15 cellular contexts compared by ENCODE assay signal in genomic region chr2:157052685-157053224, GRCh38.
A peak's percentile ranks its signal among the peaks of the same experiment; 100 is the strongest.
DNase-seq lines count a peak whose midpoint lies in the region; ATAC-seq lines count a peak whose summit lies in the region.
"Had no signal": no experiment of that assay in that cellular context is flagged by ENCODE, and none has a peak within 500 bp of the region (broad histone marks: within the 10 kb centered on the region; RNA-seq: fewer than 3 reads in every experiment).

No MANE protein-coding gene starts in this region.

- no peaks in the 10 kb centered on the region for H3K9me3 ChIP-seq in T-helper 17 cell (ENCODE audit: control insufficient read depth, low read length, poor library complexity, severe bottlenecking)
- H3K9me3 ChIP-seq: BLaER1, testis had no signal

- H3K79me2 ChIP-seq in ACC112 (ENCODE audit: control insufficient read depth, insufficient read depth, low read length, unreplicated experiment) = no peaks in the 10 kb centered on the region

- peak overlapping the region; percentile 88 for H3K27ac ChIP-seq in ACC112 (ENCODE audit: low read depth, low read length)
- H3K27ac ChIP-seq: BLaER1, testis had no signal

- H3K4me3 Mint-ChIP-seq in T-helper 17 cell = no peak overlapping the region
- H3K4me3 Mint-ChIP-seq: activated CD4-positive, alpha-beta T cell treated with anti-CD3 and anti-CD28 coated beads, Interleukin-2, amount 10 ng/mL, durations not matched to agents 24 days and 14 days had no signal

- no peaks in the 10 kb centered on the region for H3K36me3 ChIP-seq in ACC112 (ENCODE audit: insufficient read depth, low read length)
- H3K36me3 ChIP-seq: BLaER1 had no signal

- no peaks in the 10 kb centered on the region for H3K36me3 Mint-ChIP-seq in T-helper 17 cell (ENCODE audit: low read depth)
- H3K36me3 Mint-ChIP-seq: activated naive CD4-positive, alpha-beta T cell treated with anti-CD3 and anti-CD28 coated beads, Interleukin-2, amount 50 U/mL, for 72 hours had no signal

- no peak overlapping the region for H3K27ac Mint-ChIP-seq in T-helper 17 cell
- H3K27ac Mint-ChIP-seq: activated CD4-positive, alpha-beta T cell treated with anti-CD3 and anti-CD28 coated beads, Interleukin-2, amount 10 ng/mL, durations not matched to agents 24 days and 14 days; activated naive CD4-positive, alpha-beta T cell treated with anti-CD3 and anti-CD28 coated beads, Interleukin-2, amount 50 U/mL, for 72 hours had no signal

- no peaks in the 10 kb centered on the region for H3K4me1 Mint-ChIP-seq in T-helper 17 cell
- H3K4me1 Mint-ChIP-seq: activated CD4-positive, alpha-beta T cell treated with anti-CD3 and anti-CD28 coated beads, Interleukin-2, amount 10 ng/mL, durations not matched to agents 24 days and 14 days had no signal

- peaks cover 17% of the 10 kb centered on the region for H3K27me3 Mint-ChIP-seq in T-helper 17 cell

- peaks cover 35% of the 10 kb centered on the region for H3K4me1 ChIP-seq in ACC112 (ENCODE audit: control insufficient read depth, insufficient read depth, low read length, unreplicated experiment)
- H3K4me1 ChIP-seq: testis had no signal

- H2AFZ ChIP-seq in ACC112 (ENCODE audit: low read length, unreplicated experiment) = no peak overlapping the region

- intact Hi-C loops in posterior cingulate gyrus (cut with DNase I) = no loop called here

- peak overlapping the region; percentile 4; the same call in 1 of the 2 replicates for H3K4me3 ChIP-seq in ACC112 (ENCODE audit: low read depth, low read length)
- H3K4me3 ChIP-seq: BLaER1, testis had no signal

- DNase-seq in HPDE6-E6E7 (ENCODE audit: extremely low spot score) (peak; percentile 26), amniotic epithelial cell (ENCODE audit: low read depth) (peak; percentile 87), hepatic stellate cell (ENCODE audit: low spot score) (peak; percentile 8), T-helper 17 cell (no peak), NCI-H1694 treated with DMSO at 0.1 percent for 48 hours (lab: John Stamatoyannopoulos, UW) (no peak), posterior cingulate gyrus (no peak), NCI-H510A treated with DMSO at 0.1 percent for 48 hours (lab: John Stamatoyannopoulos, UW) (no peak)
- DNase-seq: activated CD4-positive, alpha-beta T cell treated with anti-CD3 and anti-CD28 coated beads, Interleukin-2, amount 10 ng/mL, durations not matched to agents 24 days and 14 days; islet precursor cell; NCI-H2171; occipital lobe; testis had no signal

- H3K27me3 ChIP-seq in ACC112 (ENCODE audit: insufficient read depth, low read length) = no peaks in the 10 kb centered on the region
- H3K27me3 ChIP-seq: BLaER1, testis had no signal

- ATAC-seq in T-helper 17 cell = no peak
- ATAC-seq: activated naive CD4-positive, alpha-beta T cell treated with anti-CD3 and anti-CD28 coated beads, Interleukin-2, amount 50 U/mL, for 72 hours had no signal

Comparison
In these comparisons a context has a peak if more than half of its experiments do, and no peak if none do; other contexts are left out.
1. DNase-seq: peak in HPDE6-E6E7 (single experiment), amniotic epithelial cell (single experiment) and hepatic stellate cell (single experiment); none in T-helper 17 cell (0 of 3), NCI-H1694 treated with DMSO at 0.1 percent for 48 hours (single experiment), posterior cingulate gyrus (0 of 10) and NCI-H510A treated with DMSO at 0.1 percent for 48 hours (single experiment).